9 cellular contexts compared by ENCODE assay signal in the genomic region with DNA sequence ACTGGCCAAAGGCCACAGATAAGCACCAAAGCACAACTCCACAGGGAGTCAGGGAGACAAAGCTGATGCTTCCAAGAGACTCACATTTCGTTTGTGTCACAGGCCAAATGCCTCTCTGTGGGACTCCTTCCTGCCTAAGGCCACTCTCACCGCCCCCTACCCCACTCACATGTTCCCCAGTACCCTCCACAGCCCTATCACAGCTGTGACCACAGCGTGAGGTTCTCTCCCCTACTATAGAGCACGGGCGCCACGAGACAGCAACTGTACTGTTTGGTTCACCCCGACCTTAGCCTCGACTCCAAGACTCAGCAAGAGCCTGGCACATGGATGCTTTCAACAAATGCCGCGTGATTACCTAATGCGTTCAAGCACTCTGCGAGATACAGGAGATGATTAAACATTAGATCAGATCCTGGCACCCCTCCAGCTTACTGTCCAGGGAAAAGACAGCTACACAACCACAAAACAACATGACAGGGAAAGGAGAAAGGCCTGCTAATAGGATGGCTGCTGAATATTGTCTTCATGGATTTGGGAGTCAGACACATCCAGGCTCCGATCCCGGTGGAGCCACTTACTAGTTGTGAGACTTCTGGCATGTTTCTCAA.
DNase-seq lines count a peak whose midpoint lies in the region; ATAC-seq and TF ChIP-seq lines count a peak whose summit lies in the region.
"Had no signal": no experiment of that assay in that cellular context is flagged by ENCODE, and none has a peak within 500 bp of the region (broad histone marks: within the 10 kb centered on the region; RNA-seq: fewer than 3 reads in every experiment).

No MANE protein-coding gene starts in this region.

- no peak overlapping the region for H3K4me3 Mint-ChIP-seq in activated naive CD4-positive, alpha-beta T cell treated with anti-CD3 and anti-CD28 coated beads, Interleukin-2, amount 10 ng/mL, durations not matched to agents 7 days and 5 days
- H3K4me3 Mint-ChIP-seq in activated naive CD4-positive, alpha-beta T cell treated with anti-CD3 and anti-CD28 coated beads for 36 hours, result no peak overlapping the region
- H3K4me3 Mint-ChIP-seq in type B pancreatic cell (peak overlapping the region; percentile 27), CD14-positive monocyte (no peak overlapping the region)
- no peak overlapping the region for H3K4me3 Mint-ChIP-seq in naive thymus-derived CD4-positive, alpha-beta T cell
- H3K4me3 Mint-ChIP-seq: T-helper 1 cell treated with Interleukin-12 subunit alpha and Interleukin-12 subunit beta and Interleukin-4 antibody, amounts not matched to agents 30 μg/mL and 1 μg/mL, for 36 hours had no signal

- H3K4me3 ChIP-seq in naive thymus-derived CD4-positive, alpha-beta T cell (ENCODE audit: low read length), result no peak overlapping the region

- peak overlapping the region; percentile 53 for H3K27ac Mint-ChIP-seq in activated naive CD4-positive, alpha-beta T cell treated with anti-CD3 and anti-CD28 coated beads, Interleukin-2, amount 10 ng/mL, durations not matched to agents 7 days and 5 days
- no peak overlapping the region for H3K27ac Mint-ChIP-seq in activated naive CD4-positive, alpha-beta T cell treated with anti-CD3 and anti-CD28 coated beads for 36 hours
- H3K27ac Mint-ChIP-seq in type B pancreatic cell (no peak overlapping the region), CD14-positive monocyte (peak overlapping the region in 2 of 7 donors; percentile 19 to 31)
- no peak overlapping the region for H3K27ac Mint-ChIP-seq in naive thymus-derived CD4-positive, alpha-beta T cell
- H3K27ac Mint-ChIP-seq: T-helper 1 cell treated with Interleukin-12 subunit alpha and Interleukin-12 subunit beta and Interleukin-4 antibody, amounts not matched to agents 30 μg/mL and 1 μg/mL, for 36 hours had no signal

- no peak for ATAC-seq in naive thymus-derived CD4-positive, alpha-beta T cell

- no peaks in the 10 kb centered on the region for H3K4me1 Mint-ChIP-seq in activated naive CD4-positive, alpha-beta T cell treated with anti-CD3 and anti-CD28 coated beads, Interleukin-2, amount 10 ng/mL, durations not matched to agents 7 days and 5 days
- no peaks in the 10 kb centered on the region for H3K4me1 Mint-ChIP-seq in activated naive CD4-positive, alpha-beta T cell treated with anti-CD3 and anti-CD28 coated beads for 36 hours (ENCODE audit: low read depth)
- H3K4me1 Mint-ChIP-seq in type B pancreatic cell (ENCODE audit: unreplicated experiment), result peaks cover 30% of the 10 kb centered on the region
- H3K4me1 Mint-ChIP-seq in naive thymus-derived CD4-positive, alpha-beta T cell, result peaks cover 0 to 7% (median 0%) of the 10 kb centered on the region in 7 donors
- peaks cover 20% of the 10 kb centered on the region for H3K4me1 Mint-ChIP-seq in CD14-positive monocyte

- DNase-seq in activated naive CD4-positive, alpha-beta T cell treated with anti-CD3 and anti-CD28 coated beads, Interleukin-2, amount 10 ng/mL, durations not matched to agents 7 days and 5 days, result no peak
- DNase-seq in activated naive CD4-positive, alpha-beta T cell treated with anti-CD3 and anti-CD28 coated beads for 36 hours, result no peak
- DNase-seq in SHP77 treated with DMSO at 0.1 percent for 48 hours (lab: John Stamatoyannopoulos, UW) (peak; percentile 75), glomerular visceral epithelial cell (ENCODE audit: extremely low spot score) (peak; percentile 97), type B pancreatic cell (ENCODE audit: extremely low spot score, unreplicated experiment) (no peak), CD14-positive monocyte (ENCODE audit: low spot score) (no peak), HUDEP-2 (lab: John Stamatoyannopoulos, UW; ENCODE audit: unreplicated experiment in 76 of 76) (no peak)
- DNase-seq in naive thymus-derived CD4-positive, alpha-beta T cell, result no peak

- H3K4me1 ChIP-seq in naive thymus-derived CD4-positive, alpha-beta T cell (ENCODE audit: control insufficient read depth in 2 of 2, insufficient read depth in 2 of 2, low read length in 2 of 2), result no peaks in the 10 kb centered on the region

- TF ChIP-seq CTCF in type B pancreatic cell (conservative IDR thresholded peaks at IDR 0.05) (no peak), CD14-positive monocyte (IDR thresholded peaks at IDR 0.05) (no peak)

- H3K27ac ChIP-seq in naive thymus-derived CD4-positive, alpha-beta T cell (ENCODE audit: low read depth, low read length), result no peak overlapping the region

- H3K9me3 ChIP-seq in naive thymus-derived CD4-positive, alpha-beta T cell (ENCODE audit: control insufficient read depth in 2 of 3, low read length in 3 of 3), result no peaks in the 10 kb centered on the region

- H3K27me3 ChIP-seq in naive thymus-derived CD4-positive, alpha-beta T cell (ENCODE audit: control insufficient read depth in 2 of 2, insufficient read depth in 2 of 2, low read length in 2 of 2), result no peaks in the 10 kb centered on the region

- peaks cover 3% of the 10 kb centered on the region for H3K9me3 Mint-ChIP-seq in activated naive CD4-positive, alpha-beta T cell treated with anti-CD3 and anti-CD28 coated beads, Interleukin-2, amount 10 ng/mL, durations not matched to agents 7 days and 5 days
- peaks cover 2% of the 10 kb centered on the region for H3K9me3 Mint-ChIP-seq in activated naive CD4-positive, alpha-beta T cell treated with anti-CD3 and anti-CD28 coated beads for 36 hours
- H3K9me3 Mint-ChIP-seq in type B pancreatic cell (no peaks in the 10 kb centered on the region), CD14-positive monocyte (peaks cover 0 to 11% (median 4%) of the 10 kb centered on the region in 7 donors)
- H3K9me3 Mint-ChIP-seq in naive thymus-derived CD4-positive, alpha-beta T cell, result peaks cover 0 to 8% (median 0%) of the 10 kb centered on the region in 11 donors

- intact Hi-C loops in activated naive CD4-positive, alpha-beta T cell treated with anti-CD3 and anti-CD28 coated beads for 36 hours (cut with micrococcal nuclease), result no loop called here
- intact Hi-C loops in naive thymus-derived CD4-positive, alpha-beta T cell (cut with micrococcal nuclease), result no loop called here
- intact Hi-C loops in CD14-positive monocyte (cut with micrococcal nuclease), result no loop called here

- POLR2A ChIA-PET in naive thymus-derived CD4-positive, alpha-beta T cell (lab: Charles Lee), result no interaction called here

- CTCF ChIA-PET in activated naive CD4-positive, alpha-beta T cell treated with anti-CD3 and anti-CD28 coated beads, Interleukin-2, amount 10 ng/mL, durations not matched to agents 7 days and 5 days (lab: Charles Lee), result interaction anchor here (1.0 kb wide), 1 partner anchor 203 kb away, joined by 3 read pairs; no protein-coding TSS in a partner anchor
- CTCF ChIA-PET in activated naive CD4-positive, alpha-beta T cell treated with anti-CD3 and anti-CD28 coated beads for 36 hours (lab: Charles Lee), result no interaction called here
- CTCF ChIA-PET in naive thymus-derived CD4-positive, alpha-beta T cell (lab: Charles Lee), result no interaction called here

- H3K36me3 Mint-ChIP-seq in activated naive CD4-positive, alpha-beta T cell treated with anti-CD3 and anti-CD28 coated beads, Interleukin-2, amount 10 ng/mL, durations not matched to agents 7 days and 5 days, result peaks cover 8% of the 10 kb centered on the region
- H3K36me3 Mint-ChIP-seq in activated naive CD4-positive, alpha-beta T cell treated with anti-CD3 and anti-CD28 coated beads for 36 hours (ENCODE audit: low read depth), result peaks cover 4% of the 10 kb centered on the region
- peaks cover 30% of the 10 kb centered on the region for H3K36me3 Mint-ChIP-seq in type B pancreatic cell
- H3K36me3 Mint-ChIP-seq in naive thymus-derived CD4-positive, alpha-beta T cell, result peaks cover 0 to 30% (median 14%) of the 10 kb centered on the region in 5 donors
- H3K36me3 Mint-ChIP-seq in CD14-positive monocyte, result peaks cover 12 to 21% of the 10 kb centered on the region in 2 donors

- H3K36me3 ChIP-seq in naive thymus-derived CD4-positive, alpha-beta T cell (ENCODE audit: control insufficient read depth in 2 of 3, insufficient read depth in 3 of 3, low read length in 3 of 3), result peaks cover 0 to 5% (median 0%) of the 10 kb centered on the region in 3 experiments

- H3K27me3 Mint-ChIP-seq in activated naive CD4-positive, alpha-beta T cell treated with anti-CD3 and anti-CD28 coated beads, Interleukin-2, amount 10 ng/mL, durations not matched to agents 7 days and 5 days, result no peaks in the 10 kb centered on the region
- no peaks in the 10 kb centered on the region for H3K27me3 Mint-ChIP-seq in activated naive CD4-positive, alpha-beta T cell treated with anti-CD3 and anti-CD28 coated beads for 36 hours (ENCODE audit: low read depth)
- H3K27me3 Mint-ChIP-seq in type B pancreatic cell, result no peaks in the 10 kb centered on the region
- no peaks in the 10 kb centered on the region for H3K27me3 Mint-ChIP-seq in naive thymus-derived CD4-positive, alpha-beta T cell
- H3K27me3 Mint-ChIP-seq in CD14-positive monocyte (ENCODE audit: low read depth in 3 of 3), result peaks cover 0 to 1% (median 1%) of the 10 kb centered on the region in 3 donors

Comparison
In these comparisons a context has a peak if more than half of its experiments do, and no peak if none do; other contexts are left out.
1. DNase-seq: peak in SHP77 treated with DMSO at 0.1 percent for 48 hours (single experiment) and glomerular visceral epithelial cell (single experiment); none in activated naive CD4-positive, alpha-beta T cell treated with anti-CD3 and anti-CD28 coated beads, Interleukin-2, amount 10 ng/mL, durations not matched to agents 7 days and 5 days (single experiment), activated naive CD4-positive, alpha-beta T cell treated with anti-CD3 and anti-CD28 coated beads for 36 hours (single experiment), type B pancreatic cell (single experiment), naive thymus-derived CD4-positive, alpha-beta T cell (0 of 9), CD14-positive monocyte (single experiment) and HUDEP-2 (0 of 76).